In genomic region chr11:73157141-73158010, GRCh38 we compare ENCODE assay signal across 1 cellular context.
A peak's percentile ranks its signal among the peaks of the same experiment; 100 is the strongest.
TF ChIP-seq lines count a peak whose summit lies in the region.

No MANE protein-coding gene starts in this region.

TF ChIP-seq in HepG2, 621 proteins besides CTCF, POLR2A, EP300 and RAD21 (continued from another document and continues in another):
- TF ChIP-seq ZNF280D (CRISPR knock-in tag; IDR thresholded peaks at IDR 0.05), result no peak
- TF ChIP-seq ZNF572 (CRISPR knock-in tag; IDR thresholded peaks at IDR 0.05), result 0 out of 2 replicates have a peak, but pooled peaks have one; percentile 49
- no peak for TF ChIP-seq SP2 (CRISPR knock-in tag; IDR thresholded peaks at IDR 0.05)
- no peak for TF ChIP-seq TBP (CRISPR knock-in tag; IDR thresholded peaks at IDR 0.05)
- TF ChIP-seq ZNF570 (CRISPR knock-in tag; IDR thresholded peaks at IDR 0.05; ENCODE audit: borderline replicate concordance), result no peak
- TF ChIP-seq ZHX1 (CRISPR knock-in tag; IDR thresholded peaks at IDR 0.05; ENCODE audit: low read depth), result no peak
- TF ChIP-seq SOX6 (IDR thresholded peaks at IDR 0.05), result no peak
- TF ChIP-seq SOX6 (CRISPR knock-in tag; IDR thresholded peaks at IDR 0.05), result peak; percentile 40; the same call in 1 of the 2 replicates
- TF ChIP-seq CEBPZ (IDR thresholded peaks at IDR 0.05; ENCODE audit: low read length), result no peak
- TF ChIP-seq CAMTA2 (CRISPR knock-in tag; IDR thresholded peaks at IDR 0.05; ENCODE audit: borderline replicate concordance), result no peak
- TF ChIP-seq ZNF484 (CRISPR knock-in tag; IDR thresholded peaks at IDR 0.05; ENCODE audit: borderline replicate concordance, low read depth), result peak; percentile 43; the same call in 1 of the 2 replicates
- TF ChIP-seq POGK (CRISPR knock-in tag; conservative IDR thresholded peaks at IDR 0.05), result no peak
- peak; percentile 49; the same call in 1 of the 2 replicates for TF ChIP-seq ESRRA (CRISPR knock-in tag; IDR thresholded peaks at IDR 0.05; ENCODE audit: low read depth)
- TF ChIP-seq PRPF4 (IDR thresholded peaks at IDR 0.05; ENCODE audit: low read depth, low read length, poor library complexity, severe bottlenecking), result no peak
- TF ChIP-seq PBX2 (CRISPR knock-in tag; IDR thresholded peaks at IDR 0.05), result no peak
- TF ChIP-seq ZNF800 (CRISPR knock-in tag; IDR thresholded peaks at IDR 0.05), result no peak
- no peak for TF ChIP-seq SIX1 (CRISPR knock-in tag; IDR thresholded peaks at IDR 0.05; ENCODE audit: borderline replicate concordance)
- 0 out of 2 replicates have a peak, but pooled peaks have one; percentile 33 for TF ChIP-seq KDM5B (CRISPR knock-in tag; IDR thresholded peaks at IDR 0.05; ENCODE audit: borderline replicate concordance)
- no peak for TF ChIP-seq ZSCAN31 (CRISPR knock-in tag; IDR thresholded peaks at IDR 0.05; ENCODE audit: low read depth)
- TF ChIP-seq GABPB1 (CRISPR knock-in tag; IDR thresholded peaks at IDR 0.05), result no peak
- no peak for TF ChIP-seq TIGD3 (CRISPR knock-in tag; IDR thresholded peaks at IDR 0.05; ENCODE audit: borderline replicate concordance)
- TF ChIP-seq NFAT5 (CRISPR knock-in tag; IDR thresholded peaks at IDR 0.05), result no peak
- no peak for TF ChIP-seq CCAR2 (optimal IDR thresholded peaks at IDR 0.05; ENCODE audit: low read depth, low read length)
- TF ChIP-seq TFDP1 (CRISPR knock-in tag; IDR thresholded peaks at IDR 0.05; ENCODE audit: borderline replicate concordance), result no peak
- no peak for TF ChIP-seq KAT7 (CRISPR knock-in tag; IDR thresholded peaks at IDR 0.05; ENCODE audit: borderline replicate concordance)
- no peak for TF ChIP-seq ZNF740 (CRISPR knock-in tag; IDR thresholded peaks at IDR 0.05)
- no peak for TF ChIP-seq ZNF205 (CRISPR knock-in tag; IDR thresholded peaks at IDR 0.05)
- TF ChIP-seq AGO2 (optimal IDR thresholded peaks at IDR 0.05; ENCODE audit: low read depth, low read length), result no peak
- TF ChIP-seq U2AF1 (optimal IDR thresholded peaks at IDR 0.05; ENCODE audit: low read depth, low read length), result no peak
- no peak for TF ChIP-seq GPN1 (CRISPR knock-in tag; IDR thresholded peaks at IDR 0.05; ENCODE audit: borderline replicate concordance)
